In the genomic region with DNA sequence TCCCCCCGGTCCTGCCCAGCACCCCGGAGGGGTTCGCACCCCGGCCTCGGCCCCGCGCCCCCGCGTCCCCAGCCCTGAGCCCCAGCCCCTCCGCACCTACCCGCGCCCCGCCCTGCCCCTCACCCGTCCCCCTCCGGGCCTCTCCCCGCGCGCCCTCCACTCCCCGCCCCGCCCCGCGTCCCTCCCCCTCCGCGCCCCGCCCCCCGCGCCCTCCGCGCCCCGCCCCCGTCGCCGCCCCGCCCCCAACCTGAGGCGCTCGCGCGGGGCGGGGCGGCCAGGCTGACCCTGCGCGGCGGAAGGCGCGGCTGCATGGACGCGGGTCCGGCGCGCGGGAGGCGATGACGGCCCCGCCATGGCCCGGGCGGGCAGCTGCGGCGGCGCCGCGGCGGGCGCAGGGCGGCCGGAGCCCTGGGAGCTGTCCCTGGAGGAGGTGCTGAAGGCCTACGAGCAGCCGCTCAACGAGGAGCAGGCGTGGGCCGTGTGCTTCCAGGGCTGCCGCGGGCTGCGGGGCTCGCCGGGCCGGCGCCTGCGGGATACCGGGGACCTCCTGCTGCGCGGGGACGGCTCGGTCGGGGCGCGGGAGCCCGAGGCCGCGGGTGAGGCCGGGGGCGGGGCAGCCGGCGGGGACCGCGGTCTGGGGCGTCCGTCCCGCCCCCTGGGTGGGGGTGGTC, we compare ENCODE assay signal across 8 cellular contexts. TPM values are rescaled to one million over a fixed set of nuclear protein-coding genes. Genes with fewer than 3 reads are reported as not detected.
DNase-seq lines count a peak whose midpoint lies in the region; ATAC-seq and TF ChIP-seq lines count a peak whose summit lies in the region.

TSS of gene SPIRE2 (plus strand) at position 277 of the 671 bp plus-strand sequence. CDS start at position 353, 76 bp downstream.

- H3K14ac ChIP-seq in neuronal stem cell (ENCODE audit: low read length), result no peak within 1 kb of the TSS

- H2AK5ac ChIP-seq in neuronal stem cell (ENCODE audit: low read depth, low read length), result no peak within 1 kb of the TSS

- H2BK12ac ChIP-seq in neuronal stem cell (ENCODE audit: low read length), result no peak within 1 kb of the TSS

- CTCF ChIA-PET in CD4-positive, alpha-beta T cell (lab: Charles Lee), result interaction anchor here (1.1 to 1.8 kb wide), 2 partner anchors 122 to 128 kb away, joined by 4 to 5 read pairs; no protein-coding TSS in a partner anchor
- CTCF ChIA-PET in activated naive CD4-positive, alpha-beta T cell treated with anti-CD3 and anti-CD28 coated beads, Interleukin-2, amount 10 ng/mL, durations not matched to agents 7 days and 5 days (lab: Charles Lee), result no interaction called here

- DNase-seq in CD4-positive, alpha-beta T cell, result peak; percentile 49 to 73 (median 65)
- DNase-seq in HFF-Myc (ENCODE audit: extremely low read depth, low read depth), result no peak
- peak; percentile 24 to 75 for DNase-seq in SJSA1 (ENCODE audit: low read depth in 1 of 2, low spot score in 2 of 2)
- DNase-seq in activated naive CD4-positive, alpha-beta T cell treated with anti-CD3 and anti-CD28 coated beads, Interleukin-2, amount 10 ng/mL, durations not matched to agents 7 days and 5 days, result peak; percentile 87
- peak; percentile 61 for DNase-seq in germinal center (ENCODE audit: low spot score)
- DNase-seq in neuronal stem cell (ENCODE audit: low spot score), result peak; percentile 86
- peak; percentile 42 for DNase-seq in superior temporal gyrus (ENCODE audit: extremely low spot score)

- H2BK15ac ChIP-seq in neuronal stem cell (ENCODE audit: low read length), result peak within 1 kb of the TSS; percentile 46

- H3K18ac ChIP-seq in neuronal stem cell (ENCODE audit: low read length), result peak within 1 kb of the TSS; percentile 94

- peak within 1 kb of the TSS; percentile 84 for H3K9ac ChIP-seq in neuronal stem cell (ENCODE audit: low read depth, low read length, poor library complexity)

- no CpG with 5 or more reads among the region's 98 CpGs for WGBS in neuronal stem cell (ENCODE audit: extremely low coverage in 2 of 2, insufficient read length in 2 of 2, insufficient replicate concordance in 1 of 2), 2 donors

- H2AFZ ChIP-seq in neuronal stem cell (ENCODE audit: low read length), result peak within 1 kb of the TSS; percentile 93

- no peak within 1 kb of the TSS for H3K27ac Mint-ChIP-seq in CD4-positive, alpha-beta T cell
- no peak within 1 kb of the TSS for H3K27ac Mint-ChIP-seq in activated naive CD4-positive, alpha-beta T cell treated with anti-CD3 and anti-CD28 coated beads, Interleukin-2, amount 10 ng/mL, durations not matched to agents 7 days and 5 days

- H3K27ac ChIP-seq in CD4-positive, alpha-beta T cell (ENCODE audit: low read depth, low read length), result no peak within 1 kb of the TSS
- H3K27ac ChIP-seq in SJSA1 (peak within 1 kb of the TSS; percentile 44), neuronal stem cell (replicated peaks; ENCODE audit: low read length) (peak within 1 kb of the TSS; percentile 54)

- H3K9me3 Mint-ChIP-seq in CD4-positive, alpha-beta T cell, result no peaks in the 10 kb centered on the region
- no peaks in the 10 kb centered on the region for H3K9me3 Mint-ChIP-seq in activated naive CD4-positive, alpha-beta T cell treated with anti-CD3 and anti-CD28 coated beads, Interleukin-2, amount 10 ng/mL, durations not matched to agents 7 days and 5 days

- no peaks in the 10 kb centered on the region for H3K9me3 ChIP-seq in CD4-positive, alpha-beta T cell (ENCODE audit: control insufficient read depth, low read length)
- H3K9me3 ChIP-seq in SJSA1 (replicated peaks), result no peaks in the 10 kb centered on the region; the same call in 1 of the 2 replicates
- H3K9me3 ChIP-seq in neuronal stem cell (replicated peaks in 1 of 2; ENCODE audit: control insufficient read depth in 2 of 2, insufficient read depth in 1 of 2, low read depth in 1 of 2, low read length in 2 of 2), result peaks cover 0 to under 1% of the 10 kb centered on the region in 2 donors

- POLR2A ChIA-PET in CD4-positive, alpha-beta T cell (lab: Charles Lee), result interaction anchor here (1.0 to 1.8 kb wide), 4 partner anchors 9 to 45 kb away, joined by 3 to 4 read pairs (median 3); partner anchors contain the start of gene TCF25

- peaks cover 29% of the 10 kb centered on the region for H3K27me3 Mint-ChIP-seq in CD4-positive, alpha-beta T cell
- H3K27me3 Mint-ChIP-seq in activated naive CD4-positive, alpha-beta T cell treated with anti-CD3 and anti-CD28 coated beads, Interleukin-2, amount 10 ng/mL, durations not matched to agents 7 days and 5 days, result peaks cover 61% of the 10 kb centered on the region

- peaks cover under 1% of the 10 kb centered on the region for H3K79me1 ChIP-seq in neuronal stem cell (ENCODE audit: low read depth, low read length)

- H3K4me1 ChIP-seq in SJSA1 (replicated peaks) (peaks cover 19% of the 10 kb centered on the region), neuronal stem cell (ENCODE audit: control insufficient read depth in 2 of 2, insufficient read depth in 1 of 2, low read depth in 1 of 2, low read length in 2 of 2) (peaks cover 4 to 13% of the 10 kb centered on the region in 2 donors)

- no peak within 1 kb of the TSS for H4K8ac ChIP-seq in neuronal stem cell (ENCODE audit: low read depth, low read length)

- peak; percentile 98 for ATAC-seq in CD4-positive, alpha-beta T cell (ENCODE audit: poor library complexity)
- no peak for ATAC-seq in HG03457 (IDR thresholded peaks at IDR 0.05; ENCODE audit: unreplicated experiment)

- H3K4me3 ChIP-seq in HFF-Myc (replicated peaks; ENCODE audit: low read depth, low read length), result peak within 1 kb of the TSS; percentile 50
- H3K4me3 ChIP-seq in SJSA1, result peak within 1 kb of the TSS; percentile 53
- H3K4me3 ChIP-seq in neuronal stem cell (ENCODE audit: low read length in 2 of 2), result peak within 1 kb of the TSS; percentile 75 to 83

- no peak within 1 kb of the TSS for H2BK120ac ChIP-seq in neuronal stem cell (ENCODE audit: low read depth, low read length)

- no peak for TF ChIP-seq CTCF in CD4-positive, alpha-beta T cell (IDR thresholded peaks at IDR 0.05)
- TF ChIP-seq CTCF in HFF-Myc (IDR thresholded peaks at IDR 0.05; ENCODE audit: low read depth, low read length, missing control alignments), result no peak

- H3K23ac ChIP-seq in neuronal stem cell (ENCODE audit: low read depth, low read length, poor library complexity), result peak within 1 kb of the TSS; percentile 91

- no peaks in the 10 kb centered on the region for H3K36me3 Mint-ChIP-seq in CD4-positive, alpha-beta T cell (ENCODE audit: low read depth)
- no peaks in the 10 kb centered on the region for H3K36me3 Mint-ChIP-seq in activated naive CD4-positive, alpha-beta T cell treated with anti-CD3 and anti-CD28 coated beads, Interleukin-2, amount 10 ng/mL, durations not matched to agents 7 days and 5 days

- no peak within 1 kb of the TSS for H2BK5ac ChIP-seq in neuronal stem cell (ENCODE audit: low read length)

- H4K91ac ChIP-seq in neuronal stem cell (ENCODE audit: low read depth, low read length, poor library complexity), result no peak within 1 kb of the TSS

- no peak within 1 kb of the TSS for H3K4ac ChIP-seq in neuronal stem cell (ENCODE audit: low read length)

- H3K4me1 Mint-ChIP-seq in CD4-positive, alpha-beta T cell (ENCODE audit: low read depth), result peaks cover 4% of the 10 kb centered on the region
- peaks cover 5% of the 10 kb centered on the region for H3K4me1 Mint-ChIP-seq in activated naive CD4-positive, alpha-beta T cell treated with anti-CD3 and anti-CD28 coated beads, Interleukin-2, amount 10 ng/mL, durations not matched to agents 7 days and 5 days

- H3K4me2 ChIP-seq in neuronal stem cell (ENCODE audit: insufficient read depth, low read length, poor library complexity, severe bottlenecking), result peak within 1 kb of the TSS; percentile 80

- H3K4me3 Mint-ChIP-seq in CD4-positive, alpha-beta T cell, result peak within 1 kb of the TSS; percentile 27
- H3K4me3 Mint-ChIP-seq in activated naive CD4-positive, alpha-beta T cell treated with anti-CD3 and anti-CD28 coated beads, Interleukin-2, amount 10 ng/mL, durations not matched to agents 7 days and 5 days, result peak within 1 kb of the TSS; percentile 53

- H3K36me3 ChIP-seq in SJSA1, result no peaks in the 10 kb centered on the region
- H3K36me3 ChIP-seq in neuronal stem cell (replicated peaks in 1 of 2; ENCODE audit: control insufficient read depth in 2 of 2, insufficient read depth in 2 of 2, low read length in 2 of 2), result peaks cover 0 to 7% of the 10 kb centered on the region in 2 donors

- peaks cover 25% of the 10 kb centered on the region for H3K27me3 ChIP-seq in CD4-positive, alpha-beta T cell (ENCODE audit: control insufficient read depth, insufficient read depth, low read length)
- H3K27me3 ChIP-seq in SJSA1 (replicated peaks) (no peaks in the 10 kb centered on the region), neuronal stem cell (ENCODE audit: control insufficient read depth in 3 of 3, insufficient read depth in 3 of 3, low read depth in 1 of 3, low read length in 3 of 3) (no peaks in the 10 kb centered on the region)

- intact Hi-C loops in CD4-positive, alpha-beta T cell (cut with DNase I, micrococcal nuclease), result loop anchor here in 1 of 2 experiments (5.0 kb wide), 1 partner anchor 99 kb away; no protein-coding TSS in a partner anchor

RNA-seq across cellular contexts. Expression of gene SPIRE2, which starts in this region (rescaled TPM):
- total RNA-seq in CD4-positive, alpha-beta T cell, result 1 to 10 TPM; 1.1 TPM
- 2.3 and 2.7 TPM in 2 replicates for total RNA-seq in SJSA1 (2014; rRNA removed; shearing (Covaris generic))
- 7.0 TPM for polyA plus RNA-seq in neuronal stem cell (2013, experiment 1 of 2)
- polyA plus RNA-seq in neuronal stem cell (2013, experiment 2 of 2), result 7.0 TPM
